8 cellular contexts compared by ENCODE assay signal in the genomic region with DNA sequence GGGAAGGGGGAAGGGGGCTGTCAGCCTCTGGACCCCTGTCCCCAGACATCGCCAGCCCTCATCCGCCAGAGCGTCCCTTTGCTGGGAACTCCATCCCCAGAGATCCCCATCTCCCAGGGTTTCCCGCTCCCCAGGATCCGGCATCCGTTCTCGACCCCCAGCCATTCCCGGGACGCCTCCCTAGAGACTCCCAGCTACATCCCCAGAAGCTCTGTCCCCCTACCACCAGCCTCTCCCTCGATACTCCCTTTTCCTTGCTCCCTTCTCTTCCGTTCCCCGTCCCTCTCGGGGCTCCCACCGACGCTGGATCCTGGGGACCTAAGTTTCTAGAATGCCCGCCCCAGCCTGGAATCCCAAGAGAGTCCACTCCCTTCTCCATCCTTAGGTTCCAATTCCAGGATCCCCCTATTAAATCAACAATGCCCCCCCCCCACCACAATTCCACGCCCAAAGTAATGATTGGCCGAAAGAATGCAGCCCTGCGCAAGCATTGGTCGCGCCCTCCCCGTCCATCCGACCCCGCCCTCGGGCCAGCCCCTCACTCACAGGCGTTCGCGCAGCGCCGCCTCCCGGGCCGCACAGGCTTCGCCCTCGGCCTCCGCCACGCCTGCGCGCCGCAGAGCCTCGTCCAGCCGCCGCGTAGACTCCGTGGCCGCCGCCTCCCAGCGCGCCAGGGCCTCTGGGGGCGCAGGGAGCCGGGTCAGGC. TPM values are rescaled to one million over a fixed set of nuclear protein-coding genes. Genes with fewer than 3 reads are reported as not detected.
A peak's percentile ranks its signal among the peaks of the same experiment; 100 is the strongest.
DNase-seq lines count a peak whose midpoint lies in the region; ATAC-seq and TF ChIP-seq lines count a peak whose summit lies in the region.

No MANE protein-coding gene starts in this region.

- H3K4me3 ChIP-seq in BLaER1 = peak overlapping the region; percentile 72
- peak overlapping the region; percentile 36 to 73 (median 60) for H3K4me3 ChIP-seq in dorsolateral prefrontal cortex
- H3K4me3 ChIP-seq in lung = peak overlapping the region; percentile 29

- H3K27ac ChIP-seq in BLaER1 (no peak overlapping the region), dorsolateral prefrontal cortex (peak overlapping the region in 4 of 59 donors; percentile 25 to 62 (median 34)), lung (ENCODE audit: low read depth in 1 of 2, low read length in 1 of 2) (peak overlapping the region in 1 of 2 donors; percentile 49)

- peak overlapping the region; percentile 68 for H3K9ac ChIP-seq in BLaER1

- H3K4me2 ChIP-seq in BLaER1 = peak overlapping the region; percentile 100

- peak; percentile 35 to 87 (median 72) for TF ChIP-seq CTCF in dorsolateral prefrontal cortex (IDR thresholded peaks at IDR 0.05 in 54 of 56, conservative IDR thresholded peaks at IDR 0.05 in 2 of 56; ENCODE audit: low read depth in 1 of 56, partially characterized antibody in 56 of 56)
- peak; percentile 82 for TF ChIP-seq CTCF in lung (IDR thresholded peaks at IDR 0.05; ENCODE audit: control extremely low read depth, extremely low read depth)

- 0 to 1% methylated on average over 49 to 50 of the region's 50 CpGs for WGBS in lung, 2 donors

- no peaks in the 10 kb centered on the region for H4K20me1 ChIP-seq in BLaER1

- peaks cover 14% of the 10 kb centered on the region; the same call in 1 of the 2 replicates for H3K27me3 ChIP-seq in BLaER1
- H3K27me3 ChIP-seq in dorsolateral prefrontal cortex = peaks cover 0 to 21% (median 0%) of the 10 kb centered on the region in 45 donors
- H3K27me3 ChIP-seq in lung (ENCODE audit: control insufficient read depth, insufficient read depth) = no peaks in the 10 kb centered on the region

- peak; percentile 94 for DNase-seq in GM19238 (ENCODE audit: insufficient read length, low spot score)
- peak; percentile 93 to 97 for DNase-seq in NCI-H524 (lab: John Stamatoyannopoulos, UW)
- DNase-seq in activated CD4-positive, alpha-beta T cell treated with anti-CD3 and anti-CD28 coated beads, Interleukin-2, amount 50 U/mL, for 24 hours (ENCODE audit: low read depth in 1 of 2, low spot score in 1 of 2) = peak; percentile 77 to 86
- peak; percentile 46 to 91 (median 86) for DNase-seq in dorsolateral prefrontal cortex
- DNase-seq in lung (ENCODE audit: low spot score) = peak; percentile 93
- DNase-seq in stimulated activated CD4-positive, alpha-beta T cell treated with anti-CD3 and anti-CD28 coated beads, Interleukin-4, amount 100 ng/mL, for 48 hours (ENCODE audit: low read depth in 2 of 2) = peak; percentile 91 to 94

- H3K4me1 ChIP-seq in BLaER1 = peaks cover 48% of the 10 kb centered on the region
- H3K4me1 ChIP-seq in lung (ENCODE audit: control insufficient read depth in 2 of 2, insufficient read depth in 2 of 2, low read length in 2 of 2) = peaks cover 2 to 3% of the 10 kb centered on the region in 2 donors

- intact Hi-C loops in dorsolateral prefrontal cortex (cut with DNase I) = loop anchor here in 1 of 2 donors (2.0 to 10.0 kb wide), 3 partner anchors 44 to 324 kb away; a partner anchor contains a TSS

- H3K36me3 ChIP-seq in BLaER1 (no peaks in the 10 kb centered on the region), lung (ENCODE audit: control insufficient read depth in 2 of 2, insufficient read depth in 2 of 2, low read length in 2 of 2) (no peaks in the 10 kb centered on the region)

- H3K9me3 ChIP-seq in BLaER1 = 0 out of 2 replicates have a peak, but pooled peaks cover 4% of the 10 kb centered on the region
- H3K9me3 ChIP-seq in lung (ENCODE audit: control insufficient read depth in 2 of 2, insufficient read depth in 1 of 2, low read length in 1 of 2) = no peaks in the 10 kb centered on the region

- ATAC-seq in HG03439 (IDR thresholded peaks at IDR 0.05; ENCODE audit: unreplicated experiment) = peak; percentile 87
- ATAC-seq in lung (ENCODE audit: insufficient read depth, low FRiP score) = peak; percentile 98

RNA-seq across cellular contexts. Expression of a gene that starts 3.2 kb away (rescaled TPM):
- 1 to 10 TPM in 29 of 120 experiments, under 1 TPM in 25, not detected in 66; 0.43 to 6.0 (median 1.0) TPM for total RNA-seq in dorsolateral prefrontal cortex
- total RNA-seq in lung = under 1 TPM in 1 of 2 donors, not detected in 1; 0.74 TPM
- polyA plus RNA-seq in lung = under 1 TPM; 0.13 to 0.37 TPM

RNA-seq across cellular contexts. Expression of a gene that starts 13.7 kb away (rescaled TPM):
- 1 to 10 TPM in 96 of 120 experiments, under 1 TPM in 23, not detected in 1; 0.21 to 6.9 (median 1.7) TPM for total RNA-seq in dorsolateral prefrontal cortex
- 10 to 100 TPM in 1 of 2 donors, 1 to 10 TPM in 1; 6.4 to 29.1 TPM for total RNA-seq in lung
- 10 to 100 TPM; 22.6 to 55.0 TPM for polyA plus RNA-seq in lung

RNA-seq across cellular contexts. Expression of a gene that starts 14.6 kb away (rescaled TPM):
- 100 to 1,000 TPM in 2 of 120 experiments, 10 to 100 TPM in 118; 13.1 to 146 (median 26.7) TPM for total RNA-seq in dorsolateral prefrontal cortex
- total RNA-seq in lung = 10 to 100 TPM; 49.8 to 71.3 TPM
- polyA plus RNA-seq in lung = 100 to 1,000 TPM in 1 of 2 donors, 10 to 100 TPM in 1; 48.2 to 179 TPM

RNA-seq across cellular contexts. Expression of a gene that starts 29.0 kb away (rescaled TPM):
- total RNA-seq in dorsolateral prefrontal cortex = 10 to 100 TPM; 11.0 to 32.6 (median 19.8) TPM
- total RNA-seq in lung = 10 to 100 TPM; 28.5 to 66.9 TPM
- polyA plus RNA-seq in lung = 10 to 100 TPM; 59.6 to 62.1 TPM

RNA-seq across cellular contexts. Expression of a gene that starts 53.5 kb away (rescaled TPM):
- total RNA-seq in dorsolateral prefrontal cortex = 10 to 100 TPM; 11.7 to 35.1 (median 22.4) TPM
- total RNA-seq in lung = 10 to 100 TPM; 22.2 to 24.1 TPM
- 10 to 100 TPM; 13.3 to 14.2 TPM for polyA plus RNA-seq in lung
